Comparison of ENCODE assay signal across 1 cellular context in the genomic region with DNA sequence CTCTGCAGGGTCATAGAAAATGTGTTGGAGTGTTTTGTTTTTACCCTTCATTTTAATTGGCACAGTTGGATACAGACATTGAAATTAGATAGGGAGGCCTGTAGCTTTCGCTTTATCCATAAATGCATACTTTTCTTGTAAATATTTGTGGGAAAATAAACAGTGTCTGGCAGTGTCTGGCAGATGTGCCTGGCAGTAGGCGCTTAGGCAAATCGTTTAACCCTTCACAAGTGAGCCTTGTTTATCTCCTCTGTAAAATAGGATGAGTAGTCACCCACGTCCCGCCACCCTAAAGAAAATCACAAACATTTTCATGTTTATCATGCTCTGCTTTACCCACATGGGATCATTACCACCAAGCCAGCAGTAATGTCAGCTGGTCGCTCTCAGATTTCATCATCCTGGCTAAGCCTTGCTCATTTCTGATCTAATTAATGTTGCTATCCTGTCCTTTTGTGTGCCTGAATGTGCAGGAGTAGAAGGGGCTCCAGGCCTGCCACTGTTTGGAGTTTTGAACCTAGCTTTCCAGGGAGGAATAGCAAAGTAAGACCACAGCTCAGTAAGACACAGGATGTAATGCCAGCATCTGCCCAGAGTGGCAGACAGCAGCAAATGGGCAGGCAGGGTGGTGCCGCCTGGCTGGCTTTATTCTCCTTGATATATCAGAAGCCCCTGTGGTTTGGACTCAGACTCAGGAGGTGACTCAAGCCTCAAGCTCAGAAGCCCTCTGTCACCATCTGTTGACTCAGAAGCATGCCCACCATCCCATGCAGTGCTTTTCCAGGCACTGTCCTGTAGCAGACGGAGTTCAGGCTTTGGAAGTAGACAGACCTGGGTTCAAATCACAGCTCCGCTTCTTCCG.
A peak's percentile ranks its signal among the peaks of the same experiment; 100 is the strongest.
TF ChIP-seq lines count a peak whose summit lies in the region.

No MANE protein-coding gene starts in this region.

TF ChIP-seq in H1, 55 proteins besides CTCF, POLR2A, EP300 and RAD21 (continued from another document):
- peak; percentile 30 for TF ChIP-seq TAF7 (optimal IDR thresholded peaks at IDR 0.05; ENCODE audit: borderline replicate concordance, low read depth, low read length)
